In genomic region chr20:31853481-31853880, GRCh38 we compare ENCODE assay signal across 16 cellular contexts. TPM values are rescaled to one million over a fixed set of nuclear protein-coding genes. Genes with fewer than 3 reads are reported as not detected.
DNase-seq lines count a peak whose midpoint lies in the region; ATAC-seq and TF ChIP-seq lines count a peak whose summit lies in the region.
"Had no signal": no experiment of that assay in that cellular context is flagged by ENCODE, and none has a peak within 500 bp of the region (broad histone marks: within the 10 kb centered on the region; RNA-seq: fewer than 3 reads in every experiment).

No MANE protein-coding gene starts in this region.

- no peak for TF ChIP-seq EP300 in sigmoid colon (IDR thresholded peaks at IDR 0.05)

- H3K36me3 Mint-ChIP-seq in activated naive CD8-positive, alpha-beta T cell treated with anti-CD3 and anti-CD28 coated beads, Interleukin-2, amount 10 ng/mL, durations not matched to agents 7 days and 5 days: no peaks in the 10 kb centered on the region
- no peaks in the 10 kb centered on the region for H3K36me3 Mint-ChIP-seq in activated naive CD8-positive, alpha-beta T cell treated with anti-CD3 and anti-CD28 coated beads for 36 hours
- H3K36me3 Mint-ChIP-seq in chondrocyte (ENCODE audit: low read depth): no peaks in the 10 kb centered on the region
- H3K36me3 Mint-ChIP-seq in progenitor cell of endocrine pancreas (ENCODE audit: insufficient read depth): no peaks in the 10 kb centered on the region
- H3K36me3 Mint-ChIP-seq: CD8-positive, alpha-beta T cell had no signal

- peak; percentile 10 for DNase-seq in activated naive CD8-positive, alpha-beta T cell treated with anti-CD3 and anti-CD28 coated beads, Interleukin-2, amount 10 ng/mL, durations not matched to agents 7 days and 5 days
- DNase-seq in activated naive CD8-positive, alpha-beta T cell treated with anti-CD3 and anti-CD28 coated beads for 36 hours: no peak
- DNase-seq in chondrocyte (ENCODE audit: low spot score) (peak; percentile 30), sigmoid colon (peak; percentile 36), DMS53 (lab: John Stamatoyannopoulos, UW) (no peak), progenitor cell of endocrine pancreas (ENCODE audit: low spot score, unreplicated experiment) (no peak), coronary artery (ENCODE audit: low spot score) (no peak)
- DNase-seq: Calu3; CD8-positive, alpha-beta T cell; DND-41; EL; H9 had no signal

- no peak overlapping the region for H3K27ac Mint-ChIP-seq in activated naive CD8-positive, alpha-beta T cell treated with anti-CD3 and anti-CD28 coated beads, Interleukin-2, amount 10 ng/mL, durations not matched to agents 7 days and 5 days
- no peak overlapping the region for H3K27ac Mint-ChIP-seq in activated naive CD8-positive, alpha-beta T cell treated with anti-CD3 and anti-CD28 coated beads for 36 hours
- H3K27ac Mint-ChIP-seq in chondrocyte (ENCODE audit: unreplicated experiment) (no peak overlapping the region), progenitor cell of endocrine pancreas (no peak overlapping the region)
- H3K27ac Mint-ChIP-seq: CD8-positive, alpha-beta T cell; H9 had no signal

- no peak for ATAC-seq in activated naive CD8-positive, alpha-beta T cell treated with anti-CD3 and anti-CD28 coated beads, Interleukin-2, amount 10 ng/mL, durations not matched to agents 7 days and 5 days (ENCODE audit: low read depth)

- intact Hi-C loops in sigmoid colon (cut with DNase I): loop anchor here (5.0 kb wide), 1 partner anchor 179 kb away; no protein-coding TSS in a partner anchor

- no peak for TF ChIP-seq CTCF in chondrocyte (IDR thresholded peaks at IDR 0.05)
- no peak for TF ChIP-seq CTCF in sigmoid colon (IDR thresholded peaks at IDR 0.05)
- TF ChIP-seq CTCF in progenitor cell of endocrine pancreas (IDR thresholded peaks at IDR 0.05; ENCODE audit: unreplicated experiment): no peak
- no peak for TF ChIP-seq CTCF in coronary artery (IDR thresholded peaks at IDR 0.05)

- H3K4me1 ChIP-seq in sigmoid colon: peaks cover 0 to 7% (median 0%) of the 10 kb centered on the region in 4 donors
- H3K4me1 ChIP-seq: A549 had no signal

- peaks cover 16% of the 10 kb centered on the region for H3K27me3 Mint-ChIP-seq in activated naive CD8-positive, alpha-beta T cell treated with anti-CD3 and anti-CD28 coated beads, Interleukin-2, amount 10 ng/mL, durations not matched to agents 7 days and 5 days
- peaks cover 19% of the 10 kb centered on the region for H3K27me3 Mint-ChIP-seq in activated naive CD8-positive, alpha-beta T cell treated with anti-CD3 and anti-CD28 coated beads for 36 hours
- H3K27me3 Mint-ChIP-seq in chondrocyte (ENCODE audit: low read depth) (peaks cover 25% of the 10 kb centered on the region), progenitor cell of endocrine pancreas (peaks cover 42% of the 10 kb centered on the region)

- no peaks in the 10 kb centered on the region for H3K36me3 ChIP-seq in sigmoid colon

- WGBS in sigmoid colon, 2 donors: 70 to 89% methylated on average over 7 of the region's 7 CpGs

- no peak for TF ChIP-seq POLR2A in sigmoid colon (IDR thresholded peaks at IDR 0.05)

- H3K27ac ChIP-seq in sigmoid colon: no peak overlapping the region
- no peak overlapping the region for H3K27ac ChIP-seq in coronary artery
- H3K27ac ChIP-seq: 22Rv1, A549 had no signal

- POLR2A ChIA-PET in activated naive CD8-positive, alpha-beta T cell treated with anti-CD3 and anti-CD28 coated beads, Interleukin-2, amount 10 ng/mL, durations not matched to agents 7 days and 5 days (lab: Charles Lee): no interaction called here

- no peak overlapping the region for H3K4me3 Mint-ChIP-seq in activated naive CD8-positive, alpha-beta T cell treated with anti-CD3 and anti-CD28 coated beads, Interleukin-2, amount 10 ng/mL, durations not matched to agents 7 days and 5 days
- H3K4me3 Mint-ChIP-seq in activated naive CD8-positive, alpha-beta T cell treated with anti-CD3 and anti-CD28 coated beads for 36 hours: no peak overlapping the region
- H3K4me3 Mint-ChIP-seq in chondrocyte (ENCODE audit: unreplicated experiment) (no peak overlapping the region), progenitor cell of endocrine pancreas (ENCODE audit: low read depth) (no peak overlapping the region)
- H3K4me3 Mint-ChIP-seq: CD8-positive, alpha-beta T cell; H9 had no signal

- no peaks in the 10 kb centered on the region for H3K9me3 ChIP-seq in sigmoid colon
- H3K9me3 ChIP-seq: A549 had no signal

- H3K4me3 ChIP-seq in sigmoid colon: no peak overlapping the region
- no peak overlapping the region for H3K4me3 ChIP-seq in coronary artery
- H3K4me3 ChIP-seq: A549, GM12878 had no signal

- H3K4me1 Mint-ChIP-seq in activated naive CD8-positive, alpha-beta T cell treated with anti-CD3 and anti-CD28 coated beads, Interleukin-2, amount 10 ng/mL, durations not matched to agents 7 days and 5 days: peaks cover 8% of the 10 kb centered on the region
- H3K4me1 Mint-ChIP-seq in activated naive CD8-positive, alpha-beta T cell treated with anti-CD3 and anti-CD28 coated beads for 36 hours: no peaks in the 10 kb centered on the region
- H3K4me1 Mint-ChIP-seq in chondrocyte (ENCODE audit: low read depth): no peaks in the 10 kb centered on the region
- H3K4me1 Mint-ChIP-seq in progenitor cell of endocrine pancreas (ENCODE audit: low read depth): no peaks in the 10 kb centered on the region

- no peaks in the 10 kb centered on the region for H3K9me3 Mint-ChIP-seq in activated naive CD8-positive, alpha-beta T cell treated with anti-CD3 and anti-CD28 coated beads, Interleukin-2, amount 10 ng/mL, durations not matched to agents 7 days and 5 days
- H3K9me3 Mint-ChIP-seq in activated naive CD8-positive, alpha-beta T cell treated with anti-CD3 and anti-CD28 coated beads for 36 hours: no peaks in the 10 kb centered on the region
- H3K9me3 Mint-ChIP-seq in chondrocyte (ENCODE audit: low read depth) (no peaks in the 10 kb centered on the region), progenitor cell of endocrine pancreas (ENCODE audit: low read depth) (no peaks in the 10 kb centered on the region)
- H3K9me3 Mint-ChIP-seq: CD8-positive, alpha-beta T cell; H9 had no signal

- H3K27me3 ChIP-seq in sigmoid colon: peaks cover 4 to 72% (median 17%) of the 10 kb centered on the region in 3 donors

RNA-seq across cellular contexts. Expression of gene FOXS1, which starts 8.1 kb away (rescaled TPM):
- not detected for total RNA-seq in activated naive CD8-positive, alpha-beta T cell treated with anti-CD3 and anti-CD28 coated beads, Interleukin-2, amount 10 ng/mL, durations not matched to agents 7 days and 5 days
- not detected for total RNA-seq in activated naive CD8-positive, alpha-beta T cell treated with anti-CD3 and anti-CD28 coated beads for 36 hours
- total RNA-seq in chondrocyte (54.1 to 192 TPM (median 185 TPM) in 3 replicates), sigmoid colon (not detected), progenitor cell of endocrine pancreas (not detected in 2 replicates)
- polyA plus RNA-seq in sigmoid colon: under 1 TPM in 2 of 3 donors, not detected in 1; 0.60 to 0.66 TPM
- total RNA-seq: Calu3; CD8-positive, alpha-beta T cell; GM12878; H1 had no signal
- polyA plus RNA-seq: GM12878 had no signal

RNA-seq across cellular contexts. Expression of gene DUSP15, which starts 16.8 kb away (rescaled TPM):
- total RNA-seq in activated naive CD8-positive, alpha-beta T cell treated with anti-CD3 and anti-CD28 coated beads, Interleukin-2, amount 10 ng/mL, durations not matched to agents 7 days and 5 days: not detected
- not detected for total RNA-seq in activated naive CD8-positive, alpha-beta T cell treated with anti-CD3 and anti-CD28 coated beads for 36 hours
- 3.6 to 11.6 TPM (median 11.5 TPM) in 3 replicates for total RNA-seq in chondrocyte
- total RNA-seq in sigmoid colon: 1 to 10 TPM in 3 of 4 donors, not detected in 1; 1.7 to 2.6 (median 2.0) TPM
- polyA plus RNA-seq in sigmoid colon: 1 to 10 TPM in 1 of 3 donors, under 1 TPM in 1, not detected in 1; 0.60 to 1.2 TPM
- 13.2 and 14.9 TPM in 2 replicates for total RNA-seq in progenitor cell of endocrine pancreas
- total RNA-seq: Calu3; CD8-positive, alpha-beta T cell had no signal

RNA-seq across cellular contexts. Expression of gene TTLL9, which starts 17.0 kb away (rescaled TPM):
- total RNA-seq in activated naive CD8-positive, alpha-beta T cell treated with anti-CD3 and anti-CD28 coated beads, Interleukin-2, amount 10 ng/mL, durations not matched to agents 7 days and 5 days: not detected
- total RNA-seq in activated naive CD8-positive, alpha-beta T cell treated with anti-CD3 and anti-CD28 coated beads for 36 hours: not detected
- 0.24 to 0.37 TPM (median 0.33 TPM) in 3 replicates for total RNA-seq in chondrocyte
- total RNA-seq in sigmoid colon: 1 to 10 TPM in 1 of 4 donors, not detected in 3; 1.1 TPM
- polyA plus RNA-seq in sigmoid colon: under 1 TPM in 1 of 3 donors, not detected in 2; 0.15 TPM
- 2.4 TPM in 2 replicates for total RNA-seq in progenitor cell of endocrine pancreas
- total RNA-seq: Calu3; CD8-positive, alpha-beta T cell; H1 had no signal

RNA-seq across cellular contexts. Expression of gene MYLK2, which starts 34.3 kb away (rescaled TPM):
- total RNA-seq in activated naive CD8-positive, alpha-beta T cell treated with anti-CD3 and anti-CD28 coated beads, Interleukin-2, amount 10 ng/mL, durations not matched to agents 7 days and 5 days: under 1 TPM; 0.31 to 0.39 TPM
- under 1 TPM; 0.21 to 0.36 TPM for total RNA-seq in activated naive CD8-positive, alpha-beta T cell treated with anti-CD3 and anti-CD28 coated beads for 36 hours
- 1.3 to 3.3 TPM (median 2.9 TPM) in 3 replicates for total RNA-seq in chondrocyte
- under 1 TPM in 2 of 4 donors, not detected in 2; 0.16 to 0.81 TPM for total RNA-seq in sigmoid colon
- under 1 TPM in 1 of 3 donors, not detected in 2; 0.39 TPM for polyA plus RNA-seq in sigmoid colon
- 0.38 and 0.42 TPM in 2 replicates for total RNA-seq in progenitor cell of endocrine pancreas
- total RNA-seq: CD8-positive, alpha-beta T cell had no signal

Comparison
In these comparisons a context has a peak if more than half of its experiments do, and no peak if none do; other contexts are left out.
1. DNase-seq: peak in activated naive CD8-positive, alpha-beta T cell treated with anti-CD3 and anti-CD28 coated beads, Interleukin-2, amount 10 ng/mL, durations not matched to agents 7 days and 5 days (single experiment), chondrocyte (single experiment) and sigmoid colon (single experiment); none in activated naive CD8-positive, alpha-beta T cell treated with anti-CD3 and anti-CD28 coated beads for 36 hours (single experiment), DMS53 (single experiment), progenitor cell of endocrine pancreas (single experiment) and coronary artery (single experiment).
2. RNA of gene FOXS1, which starts 8.1 kb away (total RNA-seq): 54.1 to 192 TPM in chondrocyte; not detected in activated naive CD8-positive, alpha-beta T cell treated with anti-CD3 and anti-CD28 coated beads, Interleukin-2, amount 10 ng/mL, durations not matched to agents 7 days and 5 days, not detected in activated naive CD8-positive, alpha-beta T cell treated with anti-CD3 and anti-CD28 coated beads for 36 hours, not detected in sigmoid colon and not detected in progenitor cell of endocrine pancreas; every median in the first group is over 10 times any median in the second.